Comparison of ENCODE assay signal across 12 cellular contexts in the genomic region with DNA sequence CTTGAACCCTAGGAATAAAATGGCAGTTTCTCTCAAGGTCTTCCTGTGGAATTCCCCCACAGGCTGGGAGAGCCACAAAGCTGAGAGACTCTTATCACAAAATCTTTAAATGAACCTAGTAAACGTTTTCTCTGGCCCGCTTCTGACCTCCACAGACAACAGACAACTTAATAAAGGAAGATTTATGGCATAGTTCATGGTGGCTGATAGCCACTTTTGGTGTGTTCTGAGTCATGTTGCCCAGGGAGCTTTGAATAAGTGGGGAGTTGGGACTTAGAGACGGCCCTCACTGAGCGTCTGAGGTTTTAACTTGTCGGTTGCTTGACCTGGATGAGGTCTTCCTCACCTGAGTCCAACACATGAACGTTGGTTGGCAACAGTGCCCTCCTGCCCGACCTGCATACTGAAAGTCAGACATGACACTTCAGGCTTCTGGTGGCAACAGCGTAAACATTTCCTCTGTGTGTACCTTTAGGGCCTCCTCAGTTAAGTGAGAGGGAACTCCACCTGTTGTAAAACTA.
DNase-seq lines count a peak whose midpoint lies in the region; ATAC-seq and TF ChIP-seq lines count a peak whose summit lies in the region.
"Had no signal": no experiment of that assay in that cellular context is flagged by ENCODE, and none has a peak within 500 bp of the region (broad histone marks: within the 10 kb centered on the region; RNA-seq: fewer than 3 reads in every experiment).

No MANE protein-coding gene starts in this region.

- H4K20me1 ChIP-seq in hepatocyte (ENCODE audit: insufficient read depth, poor library complexity, severe bottlenecking), result peaks cover 3% of the 10 kb centered on the region

- ATAC-seq in activated T-cell treated with anti-CD3 and anti-CD28 coated beads, Interleukin-2, amount 50 U/mL, for 72 hours (replicated peaks in 1 of 2), result peak in 1 of 2 donors; percentile 48
- ATAC-seq in activated T-cell treated with anti-CD3 and anti-CD28 coated beads, Interleukin-2, amount 50 U/mL, for 4 hours, result no peak
- ATAC-seq in GM19397 (IDR thresholded peaks at IDR 0.05; ENCODE audit: unreplicated experiment), result no peak

- no peaks in the 10 kb centered on the region for H3K36me3 ChIP-seq in hepatocyte (replicated peaks; ENCODE audit: insufficient read depth, low read depth)
- peaks cover 16% of the 10 kb centered on the region for H3K36me3 ChIP-seq in suprapubic skin

- no peak for TF ChIP-seq EP300 in suprapubic skin (IDR thresholded peaks at IDR 0.05)

- no peak overlapping the region for H3K4me3 ChIP-seq in hepatocyte
- no peak overlapping the region for H3K4me3 ChIP-seq in suprapubic skin

- no peak overlapping the region for H2AFZ ChIP-seq in hepatocyte

- H3K79me2 ChIP-seq in hepatocyte, result peaks cover 50% of the 10 kb centered on the region

- H3K4me1 ChIP-seq in hepatocyte (ENCODE audit: insufficient read depth) (peaks cover 36% of the 10 kb centered on the region), suprapubic skin (peaks cover 27% of the 10 kb centered on the region)

- TF ChIP-seq POLR2A in suprapubic skin (IDR thresholded peaks at IDR 0.05), result no peak

- H3K27me3 ChIP-seq in hepatocyte, result no peaks in the 10 kb centered on the region
- no peaks in the 10 kb centered on the region for H3K27me3 ChIP-seq in suprapubic skin
- H3K27me3 ChIP-seq: neutrophil had no signal

- H3K27ac ChIP-seq in RWPE1, result peak overlapping the region; percentile 50
- peak overlapping the region; percentile 72 for H3K27ac ChIP-seq in hepatocyte
- no peak overlapping the region for H3K27ac ChIP-seq in suprapubic skin

- H3K4me3 Mint-ChIP-seq in activated T-cell treated with anti-CD3 and anti-CD28 coated beads, Interleukin-2, amount 50 U/mL, for 72 hours, result no peak overlapping the region
- no peak overlapping the region for H3K4me3 Mint-ChIP-seq in activated T-cell treated with anti-CD3 and anti-CD28 coated beads, Interleukin-2, amount 50 U/mL, for 4 hours
- peak overlapping the region; percentile 18 for H3K4me3 Mint-ChIP-seq in type B pancreatic cell

- TF ChIP-seq CTCF in RWPE1 (conservative IDR thresholded peaks at IDR 0.05; ENCODE audit: low read depth) (no peak), hepatocyte (IDR thresholded peaks at IDR 0.05; ENCODE audit: poor library complexity) (no peak), type B pancreatic cell (conservative IDR thresholded peaks at IDR 0.05) (no peak), suprapubic skin (IDR thresholded peaks at IDR 0.05) (no peak)

- H3K4me2 ChIP-seq in hepatocyte, result peak overlapping the region; percentile 41

- POLR2A ChIA-PET in RWPE1 (lab: Yijun Ruan, JAX; ENCODE audit: low non-redundant PET), result no interaction called here

- peaks cover 15% of the 10 kb centered on the region for H3K4me1 Mint-ChIP-seq in activated T-cell treated with anti-CD3 and anti-CD28 coated beads, Interleukin-2, amount 50 U/mL, for 72 hours (ENCODE audit: low read depth)
- H3K4me1 Mint-ChIP-seq in activated T-cell treated with anti-CD3 and anti-CD28 coated beads, Interleukin-2, amount 50 U/mL, for 4 hours (ENCODE audit: low read depth), result peaks cover 6% of the 10 kb centered on the region
- H3K4me1 Mint-ChIP-seq in type B pancreatic cell (ENCODE audit: unreplicated experiment), result peaks cover 39% of the 10 kb centered on the region

- no peaks in the 10 kb centered on the region for H3K9me2 ChIP-seq in hepatocyte (replicated peaks; ENCODE audit: insufficient read depth)

- whole genome bisulfite sequencing in hepatocyte (ENCODE audit: low lambda C conversion rate, missing lambda C conversion rate), result 35% methylated on average over 8 of the region's 8 CpGs
- 40% methylated on average over 8 of the region's 8 CpGs for WGBS in suprapubic skin

- H3K9me3 ChIP-seq in hepatocyte (ENCODE audit: low read depth) (no peaks in the 10 kb centered on the region), suprapubic skin (no peaks in the 10 kb centered on the region)
- H3K9me3 ChIP-seq: neutrophil had no signal

- peak overlapping the region; percentile 63 for H3K27ac Mint-ChIP-seq in activated T-cell treated with anti-CD3 and anti-CD28 coated beads, Interleukin-2, amount 50 U/mL, for 72 hours
- H3K27ac Mint-ChIP-seq in type B pancreatic cell, result peak overlapping the region; percentile 76

- DNase-seq in activated T-cell treated with anti-CD3 and anti-CD28 coated beads, Interleukin-2, amount 50 U/mL, for 72 hours, result no peak
- DNase-seq in activated T-cell treated with anti-CD3 and anti-CD28 coated beads, Interleukin-2, amount 50 U/mL, for 4 hours, result no peak
- DNase-seq in RWPE1 (ENCODE audit: low spot score) (no peak), hepatocyte (ENCODE audit: low spot score) (peak; percentile 54), type B pancreatic cell (ENCODE audit: extremely low spot score, unreplicated experiment) (no peak), suprapubic skin (ENCODE audit: low spot score in 2 of 2) (no peak), AML-193 (lab: John Stamatoyannopoulos, UW) (no peak)
- DNase-seq: ACHN, NCI-H1436 treated with DMSO at 0.1 percent for 48 hours, SHP77 treated with DMSO at 0.1 percent for 48 hours had no signal

- H3K27me3 Mint-ChIP-seq in activated T-cell treated with anti-CD3 and anti-CD28 coated beads, Interleukin-2, amount 50 U/mL, for 72 hours (ENCODE audit: low read depth), result no peaks in the 10 kb centered on the region
- no peaks in the 10 kb centered on the region for H3K27me3 Mint-ChIP-seq in activated T-cell treated with anti-CD3 and anti-CD28 coated beads, Interleukin-2, amount 50 U/mL, for 4 hours (ENCODE audit: low read depth)
- no peaks in the 10 kb centered on the region for H3K27me3 Mint-ChIP-seq in type B pancreatic cell

- CTCF ChIA-PET in RWPE1 (lab: Yijun Ruan, JAX), result no interaction called here

- peaks cover 2 to 4% of the 10 kb centered on the region in 2 donors for H3K36me3 Mint-ChIP-seq in activated T-cell treated with anti-CD3 and anti-CD28 coated beads, Interleukin-2, amount 50 U/mL, for 72 hours (ENCODE audit: insufficient read depth in 2 of 2)
- peaks cover 25% of the 10 kb centered on the region for H3K36me3 Mint-ChIP-seq in activated T-cell treated with anti-CD3 and anti-CD28 coated beads, Interleukin-2, amount 50 U/mL, for 4 hours (ENCODE audit: insufficient read depth)
- H3K36me3 Mint-ChIP-seq in type B pancreatic cell, result peaks cover 26% of the 10 kb centered on the region

- no peaks in the 10 kb centered on the region for H3K9me3 Mint-ChIP-seq in activated T-cell treated with anti-CD3 and anti-CD28 coated beads, Interleukin-2, amount 50 U/mL, for 72 hours
- H3K9me3 Mint-ChIP-seq in activated T-cell treated with anti-CD3 and anti-CD28 coated beads, Interleukin-2, amount 50 U/mL, for 4 hours, result no peaks in the 10 kb centered on the region
- H3K9me3 Mint-ChIP-seq in type B pancreatic cell, result no peaks in the 10 kb centered on the region
